ENCODE assay signal across 8 cellular contexts in the genomic region with DNA sequence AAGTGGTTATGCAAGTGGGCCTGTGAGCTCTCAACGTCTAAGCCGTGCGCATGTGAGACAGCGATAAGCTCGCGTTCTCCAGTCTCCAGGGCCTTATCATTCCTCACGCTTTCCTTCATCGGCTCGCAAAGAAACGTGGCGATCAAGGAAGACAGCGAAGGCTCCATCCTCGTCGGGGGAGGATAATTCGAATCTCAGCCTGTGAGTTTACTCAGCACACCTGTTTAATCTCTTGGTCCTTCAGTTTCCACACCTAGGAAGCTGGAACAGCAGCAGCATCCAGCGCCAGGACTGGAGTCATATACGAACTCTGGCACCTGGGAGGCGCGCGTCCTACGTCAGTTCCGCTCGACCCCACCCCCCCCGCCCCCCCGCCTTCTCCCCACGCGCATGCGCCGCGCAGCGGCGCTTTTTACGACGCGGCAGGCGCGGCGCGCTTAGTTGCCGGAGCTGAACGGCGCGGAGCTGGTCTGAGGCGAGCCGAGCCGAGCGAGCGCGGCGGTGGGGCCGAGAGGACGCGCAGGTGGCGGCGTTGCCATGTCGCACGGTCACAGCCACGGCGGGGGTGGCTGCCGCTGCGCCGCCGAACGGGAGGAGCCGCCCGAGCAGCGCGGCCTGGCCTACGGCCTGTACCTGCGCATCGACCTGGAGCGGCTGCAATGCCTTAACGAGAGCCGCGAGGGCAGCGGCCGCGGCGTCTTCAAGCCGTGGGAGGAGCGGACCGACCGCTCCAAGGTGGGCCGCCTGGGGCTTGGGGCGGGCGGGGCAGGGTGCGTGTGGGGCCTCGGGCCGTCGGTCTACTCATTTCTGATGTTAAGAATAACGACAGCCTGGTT. TPM values are rescaled to one million over a fixed set of nuclear protein-coding genes. Genes with fewer than 3 reads are reported as not detected.
DNase-seq lines count a peak whose midpoint lies in the region; ATAC-seq and TF ChIP-seq lines count a peak whose summit lies in the region.

Gene PITHD1, plus strand, starts transcription at position 440 of the 836 bp plus-strand sequence. Its CDS starts 98 bp downstream, at position 538.

- H3K36me3 ChIP-seq in CD8-positive, alpha-beta T cell (ENCODE audit: insufficient read depth, low read length) = no peaks in the 10 kb centered on the region
- peaks cover 21% of the 10 kb centered on the region for H3K36me3 ChIP-seq in OCI-LY1 (ENCODE audit: insufficient read depth, low read length)

- peak within 1 kb of the TSS; percentile 76; the same call in 1 of the 2 replicates for H2AFZ ChIP-seq in OCI-LY1 (ENCODE audit: low read length)

- peaks cover 54% of the 10 kb centered on the region for H3K4me1 Mint-ChIP-seq in CD8-positive, alpha-beta T cell (ENCODE audit: low read depth)
- peaks cover 11% of the 10 kb centered on the region for H3K4me1 Mint-ChIP-seq in endothelial cell (ENCODE audit: unreplicated experiment)

- peak; percentile 59 to 85 (median 78) for DNase-seq in CD8-positive, alpha-beta T cell
- peak; percentile 85 for DNase-seq in HuH-7.5 (ENCODE audit: low spot score)
- peak; percentile 47 for DNase-seq in activated CD8-positive, alpha-beta memory T cell treated with anti-CD3 and anti-CD28 coated beads, Interleukin-2, amount 50 U/mL, for 24 hours (ENCODE audit: extremely low read depth)
- peak; percentile 74 for DNase-seq in endothelial cell (ENCODE audit: low spot score)
- DNase-seq in midbrain (lab: John Stamatoyannopoulos, UW) = peak; percentile 77
- DNase-seq in stimulated activated CD8-positive, alpha-beta memory T cell treated with anti-CD3 and anti-CD28 coated beads, Interleukin-15, amount 100 ng/mL, for 48 hours (ENCODE audit: low read depth in 2 of 2) = peak; percentile 77

- no peaks in the 10 kb centered on the region for H3K9me3 ChIP-seq in CD8-positive, alpha-beta T cell (ENCODE audit: low read length)
- H3K9me3 ChIP-seq in OCI-LY1 (ENCODE audit: low read length) = no peaks in the 10 kb centered on the region

- POLR2A ChIA-PET in CD8-positive, alpha-beta T cell (lab: Charles Lee) = interaction anchor here (0.6 to 5.1 kb wide), 10 partner anchors 9 to 180 kb away, joined by 3 to 31 read pairs (median 5); partner anchors contain the start of genes ELOA, GALE, LYPLA2 and RPL11

- no peaks in the 10 kb centered on the region for H3K27me3 ChIP-seq in CD8-positive, alpha-beta T cell (ENCODE audit: insufficient read depth, low read length)
- no peaks in the 10 kb centered on the region for H3K27me3 ChIP-seq in OCI-LY1 (ENCODE audit: insufficient read depth, low read length)

- no peak for TF ChIP-seq CTCF in CD8-positive, alpha-beta T cell (IDR thresholded peaks at IDR 0.05)
- TF ChIP-seq CTCF in OCI-LY1 (IDR thresholded peaks at IDR 0.05; ENCODE audit: low read length) (no peak), endothelial cell (IDR thresholded peaks at IDR 0.05; ENCODE audit: unreplicated experiment) (no peak)

- H3K4me2 ChIP-seq in OCI-LY1 (ENCODE audit: low read length) = peak within 1 kb of the TSS; percentile 85

- H3K4me3 ChIP-seq in CD8-positive, alpha-beta T cell (ENCODE audit: low read depth, low read length) = peak within 1 kb of the TSS; percentile 99
- peak within 1 kb of the TSS; percentile 100 for H3K4me3 ChIP-seq in OCI-LY1 (ENCODE audit: low read depth, low read length, poor library complexity, severe bottlenecking)

- no peaks in the 10 kb centered on the region for H3F3A ChIP-seq in OCI-LY1 (ENCODE audit: insufficient read depth, low read length)

- peak; percentile 81 for ATAC-seq in CD8-positive, alpha-beta T cell
- peak; percentile 80 for ATAC-seq in GM21360 (IDR thresholded peaks at IDR 0.05; ENCODE audit: unreplicated experiment)

- H3K27me3 Mint-ChIP-seq in CD8-positive, alpha-beta T cell (ENCODE audit: low read depth) = no peaks in the 10 kb centered on the region
- peaks cover 3% of the 10 kb centered on the region for H3K27me3 Mint-ChIP-seq in endothelial cell (ENCODE audit: unreplicated experiment)

- peaks cover 25% of the 10 kb centered on the region for H3K4me1 ChIP-seq in CD8-positive, alpha-beta T cell (ENCODE audit: insufficient read depth, low read length)
- H3K4me1 ChIP-seq in OCI-LY1 (ENCODE audit: insufficient read depth, low read length, severe bottlenecking) = peaks cover 48% of the 10 kb centered on the region

- CTCF ChIA-PET in CD8-positive, alpha-beta T cell (lab: Charles Lee) = interaction anchor here (0.9 to 4.8 kb wide), 4 partner anchors 10 to 32 kb away, joined by 3 to 21 read pairs (median 4); no protein-coding TSS in a partner anchor

- H3K9ac ChIP-seq in OCI-LY1 (ENCODE audit: low read length) = peak within 1 kb of the TSS; percentile 98

- H3K9me3 Mint-ChIP-seq in CD8-positive, alpha-beta T cell = no peaks in the 10 kb centered on the region
- no peaks in the 10 kb centered on the region for H3K9me3 Mint-ChIP-seq in endothelial cell (ENCODE audit: unreplicated experiment)

- H3K36me3 Mint-ChIP-seq in CD8-positive, alpha-beta T cell = peaks cover 23% of the 10 kb centered on the region
- peaks cover 4% of the 10 kb centered on the region for H3K36me3 Mint-ChIP-seq in endothelial cell (ENCODE audit: low read depth, unreplicated experiment)

- peak within 1 kb of the TSS; percentile 97 for H3K27ac Mint-ChIP-seq in CD8-positive, alpha-beta T cell
- peak within 1 kb of the TSS; percentile 91 for H3K27ac Mint-ChIP-seq in endothelial cell (ENCODE audit: unreplicated experiment)

- H3K9me2 ChIP-seq in OCI-LY1 (ENCODE audit: low read depth, low read length) = no peaks in the 10 kb centered on the region

- intact Hi-C loops in CD8-positive, alpha-beta T cell (cut with DNase I, micrococcal nuclease) = loop anchor here (1.0 to 10.0 kb wide), 7 partner anchors 13 to 179 kb away; partner anchors contain the start of genes FUCA1 (in 2 of the 2), GALE (in 2 of the 2), HMGCL (in 2 of the 2) and LYPLA2 (in 2 of the 2)

- H4K20me1 ChIP-seq in OCI-LY1 (ENCODE audit: insufficient read depth, low read length) = no peaks in the 10 kb centered on the region

- H3K4me3 Mint-ChIP-seq in CD8-positive, alpha-beta T cell = peak within 1 kb of the TSS; percentile 94
- H3K4me3 Mint-ChIP-seq in endothelial cell (ENCODE audit: unreplicated experiment) = peak within 1 kb of the TSS; percentile 96

- H3K79me2 ChIP-seq in OCI-LY1 (ENCODE audit: insufficient read depth, low read length) = peaks cover 28% of the 10 kb centered on the region

- H3K27ac ChIP-seq in CD8-positive, alpha-beta T cell (ENCODE audit: low read depth, low read length) = peak within 1 kb of the TSS; percentile 95
- peak within 1 kb of the TSS; percentile 46 for H3K27ac ChIP-seq in OCI-LY1 (ENCODE audit: low read depth, low read length, poor library complexity, severe bottlenecking)

RNA-seq across cellular contexts. Expression of gene PITHD1, which starts in this region (rescaled TPM):
- 100 to 1,000 TPM; 112 to 117 TPM for total RNA-seq in CD8-positive, alpha-beta T cell
- total RNA-seq in endothelial cell (ENCODE audit: unreplicated experiment) = 35.4 TPM

Comparison
In these comparisons a context has a peak if more than half of its experiments do, and no peak if none do; other contexts are left out.
1. Peak in every context shown above with its lines: DNase-seq, ATAC-seq, H3K4me3 ChIP-seq and H3K27ac ChIP-seq.